29 cellular contexts compared by ENCODE assay signal in the genomic region with DNA sequence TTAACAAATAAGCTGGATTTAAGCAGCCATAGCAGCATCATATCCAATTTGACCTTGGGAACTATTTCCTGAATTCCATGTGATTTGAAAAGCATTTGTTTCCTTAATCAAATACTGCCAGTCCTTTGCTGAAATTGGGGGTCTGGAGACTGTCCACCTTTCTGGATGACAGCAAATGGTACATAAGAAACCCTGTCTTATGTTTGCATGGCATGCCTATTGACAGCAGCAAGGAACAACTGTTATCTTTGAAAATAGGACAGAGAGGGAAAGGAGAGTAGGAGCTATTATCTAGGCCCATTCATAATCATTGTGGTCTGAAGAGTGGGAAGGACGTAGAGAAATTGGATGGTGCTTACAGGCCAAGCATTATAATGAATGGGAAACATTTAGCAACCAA.
"Had no signal": no experiment of that assay in that cellular context is flagged by ENCODE, and none has a peak within 500 bp of the region (broad histone marks: within the 10 kb centered on the region; RNA-seq: fewer than 3 reads in every experiment).

No MANE protein-coding gene starts in this region.

- H3K4me3 Mint-ChIP-seq: activated B cell treated with CpG ODN at 0.5 μM for 24 hours; activated CD8-positive, alpha-beta T cell treated with anti-CD3 and anti-CD28 coated beads for 36 hours; activated naive CD8-positive, alpha-beta T cell; activated T-cell treated with anti-CD3 and anti-CD28 coated beads, Interleukin-2, amount 50 U/mL, for 4 hours; activated T-helper 17 cell treated with anti-CD3 and anti-CD28 coated beads, Interleukin-2, amount 50 U/mL, for 72 hours; T-helper 17 cell; T-helper 2 cell treated with Interferon-gamma antibody and Interleukin-4, amounts not matched to agents 5 μg/mL and 100 μg/mL, for 36 hours had no signal

- H3K27me3 ChIP-seq: brain microvascular endothelial cell, esophagus squamous epithelium, gastroesophageal sphincter had no signal

- H3K27ac Mint-ChIP-seq: activated B cell treated with CpG ODN at 0.5 μM for 24 hours; activated CD8-positive, alpha-beta T cell treated with anti-CD3 and anti-CD28 coated beads for 36 hours; activated naive CD8-positive, alpha-beta T cell; activated T-helper 17 cell treated with anti-CD3 and anti-CD28 coated beads, Interleukin-2, amount 50 U/mL, for 72 hours; T-helper 17 cell; T-helper 2 cell treated with Interferon-gamma antibody and Interleukin-4, amounts not matched to agents 5 μg/mL and 100 μg/mL, for 36 hours had no signal

- H3K4me3 ChIP-seq: esophagus squamous epithelium, gastroesophageal sphincter had no signal

- H3K27ac ChIP-seq: brain microvascular endothelial cell, epithelial cell of prostate, esophagus squamous epithelium, gastroesophageal sphincter, WERI-Rb-1 had no signal

- H3K36me3 Mint-ChIP-seq: activated naive CD8-positive, alpha-beta T cell had no signal

- DNase-seq: activated B cell treated with CpG ODN at 0.5 μM for 24 hours; activated CD4-positive, alpha-beta T cell treated with anti-CD3 and anti-CD28 coated beads for 48 hours; activated CD4-positive, alpha-beta T cell treated with anti-CD3 and anti-CD28 coated beads, Interleukin-2, amount 50 U/mL, for 1 hour; activated CD4-positive, alpha-beta T cell treated with anti-CD3 and anti-CD28 coated beads, Interleukin-2, amount 50 U/mL, for 48 hours; activated CD8-positive, alpha-beta memory T cell treated with anti-CD3 and anti-CD28 coated beads for 24 hours; activated CD8-positive, alpha-beta T cell treated with anti-CD3 and anti-CD28 coated beads for 36 hours; activated effector memory CD4-positive, alpha-beta T cell treated with Interleukin-2 at 50 U/mL for 16 hours; activated gamma-delta T cell treated with Interleukin-2 at 50 U/mL for 16 hours; activated naive CD4-positive, alpha-beta T cell treated with anti-CD3 and anti-CD28 coated beads, Interleukin-2, amount 50 U/mL, for 16 hours; activated naive CD4-positive, alpha-beta T cell treated with Interleukin-2 at 50 U/mL for 16 hours; activated T-cell treated with anti-CD3 and anti-CD28 coated beads, Interleukin-2, amount 50 U/mL, for 4 hours; amniotic stem cell; anterior cingulate cortex; brain microvascular endothelial cell; caudate nucleus; cortex of kidney; dermis blood vessel endothelial cell; effector CD8-positive, alpha-beta T cell; esophagus squamous epithelium; foreskin melanocyte; T-helper 17 cell; T1000; WERI-Rb-1 had no signal

- H3K4me1 ChIP-seq: esophagus squamous epithelium, gastroesophageal sphincter had no signal

- H3K36me3 ChIP-seq: brain microvascular endothelial cell, esophagus squamous epithelium, gastroesophageal sphincter, WERI-Rb-1 had no signal

- H3K9me3 ChIP-seq: esophagus squamous epithelium, gastroesophageal sphincter had no signal

- H3K27me3 Mint-ChIP-seq: activated B cell treated with CpG ODN at 0.5 μM for 24 hours; activated CD8-positive, alpha-beta T cell treated with anti-CD3 and anti-CD28 coated beads for 36 hours; activated naive CD8-positive, alpha-beta T cell; activated T-helper 17 cell treated with anti-CD3 and anti-CD28 coated beads, Interleukin-2, amount 50 U/mL, for 72 hours; T-helper 17 cell had no signal

- H3K4me1 Mint-ChIP-seq: activated B cell treated with CpG ODN at 0.5 μM for 24 hours; activated T-helper 17 cell treated with anti-CD3 and anti-CD28 coated beads, Interleukin-2, amount 50 U/mL, for 72 hours; T-helper 17 cell had no signal

- ATAC-seq: activated CD4-positive, CD25-positive, alpha-beta regulatory T cell treated with anti-CD3 and anti-CD28 coated beads, Interleukin-2, amount 50 U/mL, for 24 hours; activated CD8-positive, alpha-beta T cell treated with anti-CD3 and anti-CD28 coated beads for 36 hours; activated T-cell treated with anti-CD3 and anti-CD28 coated beads, Interleukin-2, amount 50 U/mL, for 4 hours; activated T-helper 17 cell treated with anti-CD3 and anti-CD28 coated beads, Interleukin-2, amount 50 U/mL, for 72 hours; gastroesophageal sphincter; T-helper 17 cell had no signal
